ENCODE assay signal across 8 cellular contexts in genomic region chr1:227169322-227169721, GRCh38.
"Had no signal": no experiment of that assay in that cellular context is flagged by ENCODE, and none has a peak within 500 bp of the region (broad histone marks: within the 10 kb centered on the region; RNA-seq: fewer than 3 reads in every experiment).

No MANE protein-coding gene starts in this region.

- H3K27ac Mint-ChIP-seq: IgD-negative memory B cell had no signal

- H3K4me3 ChIP-seq: GM23248 had no signal

- H2AFZ ChIP-seq: GM23248 had no signal

- H3K9me3 Mint-ChIP-seq: H9, IgD-negative memory B cell had no signal

- DNase-seq: GM23248, GOT3, H9, HCEC 1CT had no signal

- H3K9ac ChIP-seq: GM23248 had no signal

- ATAC-seq: HepG2 had no signal

- H3K27ac ChIP-seq: GM23248, HL-60 had no signal

- H3K36me3 Mint-ChIP-seq: IgD-negative memory B cell had no signal

- H3K4me3 Mint-ChIP-seq: H9, IgD-negative memory B cell had no signal

- FAIRE-seq: H54, HepG2 had no signal
